In genomic region chr12:22904485-22904884, GRCh38 we compare ENCODE assay signal across 25 cellular contexts.
DNase-seq lines count a peak whose midpoint lies in the region; ATAC-seq, FAIRE-seq and TF ChIP-seq lines count a peak whose summit lies in the region.
"Had no signal": no experiment of that assay in that cellular context is flagged by ENCODE, and none has a peak within 500 bp of the region (broad histone marks: within the 10 kb centered on the region; RNA-seq: fewer than 3 reads in every experiment).

No MANE protein-coding gene starts in this region.

- H3K9me3 ChIP-seq in endodermal cell (ENCODE audit: control insufficient read depth, low read length): peaks cover 69% of the 10 kb centered on the region
- no peaks in the 10 kb centered on the region for H3K9me3 ChIP-seq in osteoblast (ENCODE audit: low read depth, low read length)
- H3K9me3 ChIP-seq: BE2C had no signal

- H4K20me1 ChIP-seq in osteoblast (ENCODE audit: insufficient read depth, low read length): no peaks in the 10 kb centered on the region
- H4K20me1 ChIP-seq: BLaER1 had no signal

- ATAC-seq in GM21360 (IDR thresholded peaks at IDR 0.05; ENCODE audit: unreplicated experiment) (no peak), HG03139 (IDR thresholded peaks at IDR 0.05; ENCODE audit: unreplicated experiment) (no peak)

- DNase-seq in HTR-8/SVneo (ENCODE audit: insufficient read length, low spot score): no peak
- DNase-seq in endodermal cell: no peak
- DNase-seq in osteoblast (ENCODE audit: insufficient read length, low spot score, missing footprints): peak; percentile 11
- DNase-seq in HEK293T (ENCODE audit: extremely low spot score): no peak
- DNase-seq in ureter (ENCODE audit: low spot score): no peak
- DNase-seq: 8988T; ACHN; BE2C; C1 segment of cervical spinal cord; Caco-2; Calu3; CD4-positive, alpha-beta memory T cell; CD4-positive, CD25-positive, alpha-beta regulatory T cell; CD8-positive, alpha-beta memory T cell; DMS79 treated with DMSO at 0.1 percent for 48 hours; GF-D8 had no signal

- no peak overlapping the region for H3K27ac ChIP-seq in endodermal cell (ENCODE audit: low read depth, low read length)
- no peak overlapping the region for H3K27ac ChIP-seq in osteoblast (ENCODE audit: low read depth, low read length)
- H3K27ac ChIP-seq: BLaER1 had no signal

- no peak overlapping the region for H3K4me2 ChIP-seq in osteoblast (ENCODE audit: insufficient read depth, low read length)
- H3K4me2 ChIP-seq: BLaER1 had no signal

- WGBS in endodermal cell (ENCODE audit: insufficient coverage in 1 of 2, insufficient read length in 1 of 2), 2 experiments: 60 to 94% methylated on average over 1 of the region's 1 CpG

- H3K9me3 Mint-ChIP-seq in endodermal cell: peaks cover 48% of the 10 kb centered on the region

- no peaks in the 10 kb centered on the region for H3K4me1 ChIP-seq in endodermal cell (ENCODE audit: control insufficient read depth, insufficient read depth, low read length)
- H3K4me1 ChIP-seq in osteoblast (ENCODE audit: insufficient read depth, low read length): no peaks in the 10 kb centered on the region
- H3K4me1 ChIP-seq: BE2C, BLaER1 had no signal

- H3K9ac ChIP-seq in endodermal cell (ENCODE audit: extremely low read depth, low read length, poor library complexity, severe bottlenecking): no peak overlapping the region
- H3K9ac ChIP-seq: BLaER1 had no signal

- H3K4me3 Mint-ChIP-seq in endodermal cell: no peak overlapping the region
- H3K4me3 Mint-ChIP-seq: CD14-positive monocyte; CD4-positive, alpha-beta memory T cell; CD4-positive, CD25-positive, alpha-beta regulatory T cell had no signal

- peaks cover 72% of the 10 kb centered on the region for H3K36me3 Mint-ChIP-seq in endodermal cell (ENCODE audit: low read depth)
- H3K36me3 Mint-ChIP-seq: CD14-positive monocyte; CD4-positive, alpha-beta memory T cell; CD4-positive, CD25-positive, alpha-beta regulatory T cell; CD8-positive, alpha-beta memory T cell had no signal

- H3K27me3 ChIP-seq in endodermal cell (ENCODE audit: control insufficient read depth, insufficient read depth, low read length, poor library complexity, severe bottlenecking) (no peaks in the 10 kb centered on the region), osteoblast (ENCODE audit: insufficient read depth, low read length) (no peaks in the 10 kb centered on the region)
- H3K27me3 ChIP-seq: BE2C, BLaER1 had no signal

- H3K36me3 ChIP-seq in endodermal cell (ENCODE audit: control insufficient read depth, insufficient read depth, low read length): peaks cover 52% of the 10 kb centered on the region
- no peaks in the 10 kb centered on the region for H3K36me3 ChIP-seq in osteoblast (ENCODE audit: insufficient read depth, low read length)
- H3K36me3 ChIP-seq: BE2C, BLaER1 had no signal

- peak overlapping the region; percentile 59 for H3K27ac Mint-ChIP-seq in endodermal cell
- H3K27ac Mint-ChIP-seq: CD14-positive monocyte; CD4-positive, alpha-beta memory T cell; CD4-positive, CD25-positive, alpha-beta regulatory T cell; CD8-positive, alpha-beta memory T cell had no signal

- TF ChIP-seq CTCF in endodermal cell (conservative IDR thresholded peaks at IDR 0.05): no peak
- no peak for TF ChIP-seq CTCF in osteoblast (IDR thresholded peaks at IDR 0.05; ENCODE audit: extremely low read depth, low read depth, low read length)

- peaks cover 6% of the 10 kb centered on the region for H3K4me1 Mint-ChIP-seq in endodermal cell
- H3K4me1 Mint-ChIP-seq: CD14-positive monocyte; CD4-positive, alpha-beta memory T cell; CD4-positive, CD25-positive, alpha-beta regulatory T cell; CD8-positive, alpha-beta memory T cell had no signal

- no peaks in the 10 kb centered on the region for H3K79me2 ChIP-seq in osteoblast (ENCODE audit: insufficient read depth, low read length)

- H3K27me3 Mint-ChIP-seq in endodermal cell (ENCODE audit: insufficient read depth): no peaks in the 10 kb centered on the region

- H3K4me3 ChIP-seq in endodermal cell (ENCODE audit: low read length) (peak overlapping the region; percentile 8), osteoblast (ENCODE audit: insufficient read depth, low read length) (no peak overlapping the region)
- H3K4me3 ChIP-seq: BLaER1 had no signal

- CTCF ChIA-PET in HEK293T (lab: Yijun Ruan, JAX): no interaction called here

- peak; percentile 38 for FAIRE-seq in HTR-8/SVneo (lab: Jason Lieb, UNC)
- FAIRE-seq: A204.1, D721Med, G401.6, GM12891, GM19239 had no signal

- no peak overlapping the region for H2AFZ ChIP-seq in osteoblast (ENCODE audit: low read length)

- POLR2A ChIA-PET in HEK293T (lab: Yijun Ruan, JAX): no interaction called here

TF ChIP-seq in HEK293T, 16 proteins besides CTCF, POLR2A, EP300 and RAD21:
- TF ChIP-seq LEF1 (IDR thresholded peaks at IDR 0.05; ENCODE audit: borderline replicate concordance) (no peak), ELF4 (IDR thresholded peaks at IDR 0.05) (no peak), NFRKB (IDR thresholded peaks at IDR 0.05) (no peak), CTBP1 (IDR thresholded peaks at IDR 0.05; ENCODE audit: borderline replicate concordance) (no peak), FOXM1 (IDR thresholded peaks at IDR 0.05; ENCODE audit: borderline replicate concordance) (no peak), L3MBTL2 (conservative IDR thresholded peaks at IDR 0.05) (no peak), ARNT (IDR thresholded peaks at IDR 0.05) (no peak), PKNOX1 (IDR thresholded peaks at IDR 0.05) (no peak), SUZ12 (IDR thresholded peaks at IDR 0.05) (no peak), SP1 (IDR thresholded peaks at IDR 0.05) (no peak)
TF ChIP-seq in HEK293T: peak in this region for 0.
